In the genomic region with DNA sequence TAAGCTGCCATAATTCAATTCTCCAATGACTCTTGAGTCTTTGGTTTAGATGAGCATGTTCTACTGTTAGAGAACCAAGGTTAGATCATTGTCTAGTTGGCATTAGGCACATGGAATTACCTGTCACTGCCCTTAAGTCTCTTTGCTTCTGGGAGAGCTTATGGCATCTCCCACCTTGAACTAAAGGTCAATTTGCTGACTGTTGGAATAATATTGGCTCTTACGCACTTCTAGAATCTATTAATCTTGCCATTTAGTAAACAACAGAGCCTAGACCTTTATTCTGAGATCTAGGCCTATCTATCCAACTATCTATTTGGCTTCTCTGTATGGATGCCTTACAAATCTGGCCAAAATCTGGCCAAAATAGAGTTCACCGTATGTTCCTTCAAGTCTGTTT, we compare ENCODE assay signal across 11 cellular contexts.
"Had no signal": no experiment of that assay in that cellular context is flagged by ENCODE, and none has a peak within 500 bp of the region (broad histone marks: within the 10 kb centered on the region; RNA-seq: fewer than 3 reads in every experiment).

No MANE protein-coding gene starts in this region.

- H2AFZ ChIP-seq: GM23248, GM23338 had no signal

- H3K4me1 ChIP-seq: HAP-1 had no signal

- H3K27ac ChIP-seq: GM23248 had no signal

- H3K4me3 ChIP-seq: GM23248, GM23338, HAP-1 had no signal

- H3K9ac ChIP-seq: GM23248 had no signal

- ATAC-seq: GM23338, HCT116 had no signal

- H3K9me3 ChIP-seq: HAP-1 had no signal

- H3K4me2 ChIP-seq: GM23338 had no signal

- FAIRE-seq: H1, H54 had no signal

- H3K36me3 ChIP-seq: HAP-1 had no signal

- DNase-seq: GM23248, GOT3, H7, H9, HCEC 1CT, HFFc6 had no signal
